22 cellular contexts compared by ENCODE assay signal in the genomic region with DNA sequence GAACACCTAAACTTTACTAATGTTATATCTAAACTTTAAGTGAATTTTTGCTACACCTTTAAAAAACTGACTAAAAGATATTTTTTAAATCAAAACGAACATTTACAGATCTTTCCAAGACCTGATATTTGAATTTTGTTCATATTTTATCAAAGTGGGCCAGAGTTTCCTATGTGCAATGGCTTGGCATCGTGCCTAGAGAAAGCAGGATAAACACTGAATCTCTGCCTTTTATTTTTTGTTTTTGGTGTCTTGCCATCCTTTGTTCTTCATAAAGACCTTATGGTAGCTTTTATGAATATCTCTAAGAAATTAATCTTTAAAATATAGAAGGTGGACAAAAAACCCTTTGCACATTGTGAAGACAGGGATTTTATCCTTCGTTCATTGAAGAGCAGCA.
"Had no signal": no experiment of that assay in that cellular context is flagged by ENCODE, and none has a peak within 500 bp of the region (broad histone marks: within the 10 kb centered on the region; RNA-seq: fewer than 3 reads in every experiment).

No MANE protein-coding gene starts in this region.

- ATAC-seq: activated CD4-positive, alpha-beta T cell treated with anti-CD3 and anti-CD28 coated beads for 36 hours; activated CD8-positive, alpha-beta memory T cell treated with anti-CD3 and anti-CD28 coated beads, Interleukin-2, amount 10 ng/mL, durations not matched to agents 7 days and 5 days; foreskin keratinocyte; left ventricle myocardium superior; natural killer cell treated with Interleukin-12 subunit alpha and Interleukin-12 subunit beta and Interleukin-15 and Interleukin-18, amount 100 ng/mL, for 72 hours; right cardiac atrium had no signal

- H3K36me3 Mint-ChIP-seq: activated CD4-positive, alpha-beta memory T cell treated with anti-CD3 and anti-CD28 coated beads for 36 hours; activated CD8-positive, alpha-beta memory T cell treated with anti-CD3 and anti-CD28 coated beads, Interleukin-2, amount 10 ng/mL, durations not matched to agents 7 days and 5 days; activated naive CD4-positive, alpha-beta T cell treated with anti-CD3 and anti-CD28 coated beads, Interleukin-2, amount 50 U/mL, for 24 hours; natural killer cell treated with Interleukin-12 subunit alpha and Interleukin-12 subunit beta and Interleukin-15 and Interleukin-18, amount 100 ng/mL, for 72 hours had no signal

- H3K4me3 Mint-ChIP-seq: activated CD4-positive, alpha-beta memory T cell treated with anti-CD3 and anti-CD28 coated beads for 36 hours; activated CD4-positive, alpha-beta T cell treated with anti-CD3 and anti-CD28 coated beads for 36 hours; activated CD8-positive, alpha-beta memory T cell treated with anti-CD3 and anti-CD28 coated beads, Interleukin-2, amount 10 ng/mL, durations not matched to agents 7 days and 5 days; activated naive CD4-positive, alpha-beta T cell treated with anti-CD3 and anti-CD28 coated beads, Interleukin-2, amount 50 U/mL, for 24 hours; central memory CD8-positive, alpha-beta T cell; natural killer cell treated with Interleukin-12 subunit alpha and Interleukin-12 subunit beta and Interleukin-15 and Interleukin-18, amount 100 ng/mL, for 72 hours had no signal

- H3K9me3 Mint-ChIP-seq: activated CD4-positive, alpha-beta memory T cell treated with anti-CD3 and anti-CD28 coated beads for 36 hours; activated naive CD4-positive, alpha-beta T cell treated with anti-CD3 and anti-CD28 coated beads, Interleukin-2, amount 50 U/mL, for 24 hours; activated T-helper 2 cell treated with anti-CD3 and anti-CD28 coated beads, Interferon-gamma antibody, Interleukin-2, Interleukin-4, amounts not matched to agents 10 μg/mL and 5 μg/mL and 100 μg/mL, durations not matched to agents 14 hours and 24 hours and 36 hours; central memory CD8-positive, alpha-beta T cell; natural killer cell treated with Interleukin-12 subunit alpha and Interleukin-12 subunit beta and Interleukin-15 and Interleukin-18, amount 100 ng/mL, for 72 hours had no signal

- H3K27me3 Mint-ChIP-seq: activated naive CD4-positive, alpha-beta T cell treated with anti-CD3 and anti-CD28 coated beads, Interleukin-2, amount 50 U/mL, for 24 hours had no signal

- H3K27ac Mint-ChIP-seq: activated CD4-positive, alpha-beta memory T cell treated with anti-CD3 and anti-CD28 coated beads for 36 hours; activated CD4-positive, alpha-beta T cell treated with anti-CD3 and anti-CD28 coated beads for 36 hours; activated CD8-positive, alpha-beta memory T cell treated with anti-CD3 and anti-CD28 coated beads, Interleukin-2, amount 10 ng/mL, durations not matched to agents 7 days and 5 days; activated naive CD4-positive, alpha-beta T cell treated with anti-CD3 and anti-CD28 coated beads, Interleukin-2, amount 50 U/mL, for 24 hours; activated T-helper 2 cell treated with anti-CD3 and anti-CD28 coated beads, Interferon-gamma antibody, Interleukin-2, Interleukin-4, amounts not matched to agents 10 μg/mL and 5 μg/mL and 100 μg/mL, durations not matched to agents 14 hours and 24 hours and 36 hours; natural killer cell treated with Interleukin-12 subunit alpha and Interleukin-12 subunit beta and Interleukin-15 and Interleukin-18, amount 100 ng/mL, for 72 hours had no signal

- H3K4me1 Mint-ChIP-seq: activated CD8-positive, alpha-beta memory T cell treated with anti-CD3 and anti-CD28 coated beads, Interleukin-2, amount 10 ng/mL, durations not matched to agents 7 days and 5 days; central memory CD8-positive, alpha-beta T cell had no signal

- DNase-seq: activated CD4-positive, alpha-beta memory T cell treated with anti-CD3 and anti-CD28 coated beads for 36 hours; activated CD4-positive, alpha-beta T cell treated with anti-CD3 and anti-CD28 coated beads for 36 hours; activated CD8-positive, alpha-beta memory T cell treated with anti-CD3 and anti-CD28 coated beads, Interleukin-2, amount 10 ng/mL, durations not matched to agents 7 days and 5 days; activated T-cell treated with anti-CD3 and anti-CD28 coated beads, Interleukin-2, amount 50 U/mL, for 1 hour; amniotic stem cell; cortex of kidney; foreskin keratinocyte; kidney glomerular epithelial cell; left ventricle myocardium superior; mesenchymal stem cell; nucleus accumbens; right cardiac atrium; stimulated activated CD4-positive, alpha-beta T cell treated with anti-CD3 and anti-CD28 coated beads, Interleukin-15, amount 100 ng/mL, for 24 hours; stimulated activated CD4-positive, alpha-beta T cell treated with anti-CD3 and anti-CD28 coated beads, Interleukin-4, amount 100 ng/mL, for 1 hour; stimulated activated naive CD4-positive, alpha-beta T cell treated with Interleukin-2 at 50 U/mL for 16 hours; transverse colon had no signal

- H3K4me3 ChIP-seq: skin epidermis, transverse colon, vagina had no signal
